In the genomic region with DNA sequence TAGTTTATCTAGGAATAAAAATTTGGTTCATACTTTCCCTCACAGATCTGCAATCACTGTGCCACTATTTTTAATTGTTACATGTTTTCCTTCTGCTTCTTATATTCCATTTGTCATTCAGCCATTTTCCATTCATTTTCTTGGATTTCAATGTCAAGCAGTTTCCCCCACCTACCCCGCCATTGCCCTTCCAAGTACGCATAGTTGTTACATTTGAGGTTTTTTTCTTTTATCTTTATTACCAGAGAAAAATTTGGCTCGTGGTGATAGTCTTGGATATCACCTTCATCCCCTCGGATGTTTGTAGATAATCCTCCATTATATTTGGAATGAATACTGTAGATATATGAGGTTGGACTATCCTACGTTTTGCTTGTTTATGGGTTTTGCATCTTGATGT, we compare ENCODE assay signal across 1 cellular context.
TF ChIP-seq lines count a peak whose summit lies in the region.

No MANE protein-coding gene starts in this region.

TF ChIP-seq in K562, 482 proteins besides CTCF, POLR2A, EP300 and RAD21 (continued from another document and continues in another):
- TF ChIP-seq, protein P1, sequence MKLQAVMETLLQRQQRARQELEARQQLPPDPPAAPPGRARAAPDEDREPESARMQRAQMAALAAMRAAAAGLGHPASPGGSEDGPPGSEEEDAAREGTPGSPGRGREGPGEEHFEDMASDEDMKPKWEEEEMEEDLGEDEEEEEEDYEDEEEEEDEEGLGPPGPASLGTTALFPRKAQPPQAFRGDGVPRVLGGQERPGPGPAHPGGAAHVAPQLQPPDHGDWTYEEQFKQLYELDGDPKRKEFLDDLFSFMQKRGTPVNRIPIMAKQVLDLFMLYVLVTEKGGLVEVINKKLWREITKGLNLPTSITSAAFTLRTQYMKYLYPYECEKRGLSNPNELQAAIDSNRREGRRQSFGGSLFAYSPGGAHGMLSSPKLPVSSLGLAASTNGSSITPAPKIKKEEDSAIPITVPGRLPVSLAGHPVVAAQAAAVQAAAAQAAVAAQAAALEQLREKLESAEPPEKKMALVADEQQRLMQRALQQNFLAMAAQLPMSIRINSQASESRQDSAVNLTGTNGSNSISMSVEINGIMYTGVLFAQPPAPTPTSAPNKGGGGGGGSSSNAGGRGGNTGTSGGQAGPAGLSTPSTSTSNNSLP (IDR thresholded peaks at IDR 0.05; ENCODE audit: borderline replicate concordance, low read depth, low read length), result peak; percentile 33; the same call in 1 of the 2 replicates
- TF ChIP-seq TAF1 (IDR thresholded peaks at IDR 0.05; ENCODE audit: control insufficient read depth, extremely low read depth, insufficient read depth, low read length, severe bottlenecking) (peak; percentile 26), CSDE1 (IDR thresholded peaks at IDR 0.05) (no peak), MAZ (CRISPR knock-in tag; conservative IDR thresholded peaks at IDR 0.05 in 1 of 2, IDR thresholded peaks at IDR 0.05 in 1 of 2) (0 out of 4 replicates have a peak, but pooled peaks of 1 of the 2 experiments have one; percentile 25), KLF6 (CRISPR knock-in tag; IDR thresholded peaks at IDR 0.05; ENCODE audit: borderline replicate concordance) (peak; percentile 64; the same call in 1 of the 2 replicates), ZNF134 (CRISPR knock-in tag; conservative IDR thresholded peaks at IDR 0.05) (peak; percentile 49; the same call in 1 of the 2 replicates), KAT2B (IDR thresholded peaks at IDR 0.05; ENCODE audit: low read depth, low read length) (no peak), RBFOX2 (IDR thresholded peaks at IDR 0.05; ENCODE audit: low read depth, low read length) (peak; percentile 64), ATF1 (CRISPR knock-in tag; IDR thresholded peaks at IDR 0.05) (no peak), ATF1 (tag; IDR thresholded peaks at IDR 0.05) (peak; percentile 33; the same call in 1 of the 2 replicates), TAL1 (IDR thresholded peaks at IDR 0.05) (peak; percentile 81), ZKSCAN8 (CRISPR knock-in tag; IDR thresholded peaks at IDR 0.05) (0 out of 2 replicates have a peak, but pooled peaks have one; percentile 26), RNF2 (IDR thresholded peaks at IDR 0.05) (peak; percentile 79; the same call in 1 of the 2 replicates), FOXJ2 (tag; IDR thresholded peaks at IDR 0.05) (peak; percentile 42; the same call in 1 of the 2 replicates), RCOR1 (IDR thresholded peaks at IDR 0.05; ENCODE audit: borderline replicate concordance in 1 of 2, low read depth in 2 of 2, low read length in 2 of 2) (peak in 1 of 2 experiments; percentile 61; a peak in 2 of 4 replicates), GATAD2A (IDR thresholded peaks at IDR 0.05) (0 out of 2 replicates have a peak, but pooled peaks have one; percentile 39), CCAR2 (IDR thresholded peaks at IDR 0.05; ENCODE audit: low read depth, low read length) (no peak), SMARCB1 (IDR thresholded peaks at IDR 0.05; ENCODE audit: insufficient read length, low read depth) (no peak), SMAD3 (CRISPR knock-in tag; conservative IDR thresholded peaks at IDR 0.05) (peak; percentile 76; the same call in 1 of the 2 replicates), ELF2 (CRISPR knock-in tag; IDR thresholded peaks at IDR 0.05) (no peak), ZNF436 (CRISPR knock-in tag; IDR thresholded peaks at IDR 0.05) (no peak), FOXA3 (CRISPR knock-in tag; conservative IDR thresholded peaks at IDR 0.05 in 1 of 2, IDR thresholded peaks at IDR 0.05 in 1 of 2) (peak in 1 of 2 experiments; percentile 64; a peak in 2 of 4 replicates), BCL6 (CRISPR knock-in tag; IDR thresholded peaks at IDR 0.05) (0 out of 2 replicates have a peak, but pooled peaks have one; percentile 35), TEAD4 (IDR thresholded peaks at IDR 0.05; ENCODE audit: low read length) (peak; percentile 94), TEAD4 (CRISPR knock-in tag; IDR thresholded peaks at IDR 0.05; ENCODE audit: borderline replicate concordance) (no peak), BACH1 (tag; IDR thresholded peaks at IDR 0.05) (0 out of 2 replicates have a peak, but pooled peaks have one; percentile 15), ZNF146 (CRISPR knock-in tag; IDR thresholded peaks at IDR 0.05; ENCODE audit: unreplicated experiment) (no peak), ZFP1 (CRISPR knock-in tag; IDR thresholded peaks at IDR 0.05) (peak; percentile 26; the same call in 1 of the 2 replicates), FOSL1 (tag; conservative IDR thresholded peaks at IDR 0.05) (peak; percentile 57; the same call in 1 of the 2 replicates), TAF7 (tag; IDR thresholded peaks at IDR 0.05) (peak; percentile 52; the same call in 1 of the 2 replicates), FOXK2 (conservative IDR thresholded peaks at IDR 0.05 in 1 of 2, IDR thresholded peaks at IDR 0.05 in 1 of 2; ENCODE audit: low read depth in 2 of 2) (peak; percentile 22 to 44; a peak in 3 of 4 replicates), NFYB (IDR thresholded peaks at IDR 0.05; ENCODE audit: extremely low read depth, insufficient read length) (no peak), KLF16 (IDR thresholded peaks at IDR 0.05) (peak; percentile 85), ZNF175 (CRISPR knock-in tag; IDR thresholded peaks at IDR 0.05; ENCODE audit: low read depth) (peak; percentile 62; the same call in 1 of the 2 replicates), SOX6 (IDR thresholded peaks at IDR 0.05) (peak; percentile 65)
- TF ChIP-seq, protein P2, sequence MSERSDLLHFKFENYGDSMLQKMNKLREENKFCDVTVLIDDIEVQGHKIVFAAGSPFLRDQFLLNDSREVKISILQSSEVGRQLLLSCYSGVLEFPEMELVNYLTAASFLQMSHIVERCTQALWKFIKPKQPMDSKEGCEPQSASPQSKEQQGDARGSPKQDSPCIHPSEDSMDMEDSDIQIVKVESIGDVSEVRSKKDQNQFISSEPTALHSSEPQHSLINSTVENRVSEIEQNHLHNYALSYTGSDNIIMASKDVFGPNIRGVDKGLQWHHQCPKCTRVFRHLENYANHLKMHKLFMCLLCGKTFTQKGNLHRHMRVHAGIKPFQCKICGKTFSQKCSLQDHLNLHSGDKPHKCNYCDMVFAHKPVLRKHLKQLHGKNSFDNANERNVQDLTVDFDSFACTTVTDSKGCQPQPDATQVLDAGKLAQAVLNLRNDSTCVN (CRISPR knock-in tag; IDR thresholded peaks at IDR 0.05), result 0 out of 2 replicates have a peak, but pooled peaks have one; percentile 58
- TF ChIP-seq, protein P3, sequence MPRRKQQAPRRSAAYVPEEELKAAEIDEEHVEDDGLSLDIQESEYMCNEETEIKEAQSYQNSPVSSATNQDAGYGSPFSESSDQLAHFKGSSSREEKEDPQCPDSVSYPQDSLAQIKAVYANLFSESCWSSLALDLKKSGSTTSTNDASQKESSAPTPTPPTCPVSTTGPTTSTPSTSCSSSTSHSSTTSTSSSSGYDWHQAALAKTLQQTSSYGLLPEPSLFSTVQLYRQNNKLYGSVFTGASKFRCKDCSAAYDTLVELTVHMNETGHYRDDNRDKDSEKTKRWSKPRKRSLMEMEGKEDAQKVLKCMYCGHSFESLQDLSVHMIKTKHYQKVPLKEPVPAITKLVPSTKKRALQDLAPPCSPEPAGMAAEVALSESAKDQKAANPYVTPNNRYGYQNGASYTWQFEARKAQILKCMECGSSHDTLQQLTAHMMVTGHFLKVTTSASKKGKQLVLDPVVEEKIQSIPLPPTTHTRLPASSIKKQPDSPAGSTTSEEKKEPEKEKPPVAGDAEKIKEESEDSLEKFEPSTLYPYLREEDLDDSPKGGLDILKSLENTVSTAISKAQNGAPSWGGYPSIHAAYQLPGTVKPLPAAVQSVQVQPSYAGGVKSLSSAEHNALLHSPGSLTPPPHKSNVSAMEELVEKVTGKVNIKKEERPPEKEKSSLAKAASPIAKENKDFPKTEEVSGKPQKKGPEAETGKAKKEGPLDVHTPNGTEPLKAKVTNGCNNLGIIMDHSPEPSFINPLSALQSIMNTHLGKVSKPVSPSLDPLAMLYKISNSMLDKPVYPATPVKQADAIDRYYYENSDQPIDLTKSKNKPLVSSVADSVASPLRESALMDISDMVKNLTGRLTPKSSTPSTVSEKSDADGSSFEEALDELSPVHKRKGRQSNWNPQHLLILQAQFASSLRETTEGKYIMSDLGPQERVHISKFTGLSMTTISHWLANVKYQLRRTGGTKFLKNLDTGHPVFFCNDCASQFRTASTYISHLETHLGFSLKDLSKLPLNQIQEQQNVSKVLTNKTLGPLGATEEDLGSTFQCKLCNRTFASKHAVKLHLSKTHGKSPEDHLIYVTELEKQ (CRISPR knock-in tag; IDR thresholded peaks at IDR 0.05), result 0 out of 2 replicates have a peak, but pooled peaks have one; percentile 17
- TF ChIP-seq, protein P4, sequence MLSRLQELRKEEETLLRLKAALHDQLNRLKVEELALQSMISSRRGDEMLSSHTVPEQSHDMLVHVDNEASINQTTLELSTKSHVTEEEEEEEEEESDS (CRISPR knock-in tag; IDR thresholded peaks at IDR 0.05), result no peak
- TF ChIP-seq, protein P5, sequence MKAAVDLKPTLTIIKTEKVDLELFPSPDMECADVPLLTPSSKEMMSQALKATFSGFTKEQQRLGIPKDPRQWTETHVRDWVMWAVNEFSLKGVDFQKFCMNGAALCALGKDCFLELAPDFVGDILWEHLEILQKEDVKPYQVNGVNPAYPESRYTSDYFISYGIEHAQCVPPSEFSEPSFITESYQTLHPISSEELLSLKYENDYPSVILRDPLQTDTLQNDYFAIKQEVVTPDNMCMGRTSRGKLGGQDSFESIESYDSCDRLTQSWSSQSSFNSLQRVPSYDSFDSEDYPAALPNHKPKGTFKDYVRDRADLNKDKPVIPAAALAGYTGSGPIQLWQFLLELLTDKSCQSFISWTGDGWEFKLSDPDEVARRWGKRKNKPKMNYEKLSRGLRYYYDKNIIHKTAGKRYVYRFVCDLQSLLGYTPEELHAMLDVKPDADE (conservative IDR thresholded peaks at IDR 0.05; ENCODE audit: control insufficient read depth, low read depth, low read length), result no peak
- TF ChIP-seq, protein P6, sequence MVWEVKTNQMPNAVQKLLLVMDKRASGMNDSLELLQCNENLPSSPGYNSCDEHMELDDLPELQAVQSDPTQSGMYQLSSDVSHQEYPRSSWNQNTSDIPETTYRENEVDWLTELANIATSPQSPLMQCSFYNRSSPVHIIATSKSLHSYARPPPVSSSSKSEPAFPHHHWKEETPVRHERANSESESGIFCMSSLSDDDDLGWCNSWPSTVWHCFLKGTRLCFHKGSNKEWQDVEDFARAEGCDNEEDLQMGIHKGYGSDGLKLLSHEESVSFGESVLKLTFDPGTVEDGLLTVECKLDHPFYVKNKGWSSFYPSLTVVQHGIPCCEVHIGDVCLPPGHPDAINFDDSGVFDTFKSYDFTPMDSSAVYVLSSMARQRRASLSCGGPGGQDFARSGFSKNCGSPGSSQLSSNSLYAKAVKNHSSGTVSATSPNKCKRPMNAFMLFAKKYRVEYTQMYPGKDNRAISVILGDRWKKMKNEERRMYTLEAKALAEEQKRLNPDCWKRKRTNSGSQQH (CRISPR knock-in tag; IDR thresholded peaks at IDR 0.05), result 0 out of 2 replicates have a peak, but pooled peaks have one; percentile 60
- TF ChIP-seq, protein P7, sequence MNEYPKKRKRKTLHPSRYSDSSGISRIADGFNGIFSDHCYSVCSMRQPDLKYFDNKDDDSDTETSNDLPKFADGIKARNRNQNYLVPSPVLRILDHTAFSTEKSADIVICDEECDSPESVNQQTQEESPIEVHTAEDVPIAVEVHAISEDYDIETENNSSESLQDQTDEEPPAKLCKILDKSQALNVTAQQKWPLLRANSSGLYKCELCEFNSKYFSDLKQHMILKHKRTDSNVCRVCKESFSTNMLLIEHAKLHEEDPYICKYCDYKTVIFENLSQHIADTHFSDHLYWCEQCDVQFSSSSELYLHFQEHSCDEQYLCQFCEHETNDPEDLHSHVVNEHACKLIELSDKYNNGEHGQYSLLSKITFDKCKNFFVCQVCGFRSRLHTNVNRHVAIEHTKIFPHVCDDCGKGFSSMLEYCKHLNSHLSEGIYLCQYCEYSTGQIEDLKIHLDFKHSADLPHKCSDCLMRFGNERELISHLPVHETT (CRISPR knock-in tag; conservative IDR thresholded peaks at IDR 0.05 in 1 of 2, IDR thresholded peaks at IDR 0.05 in 1 of 2), result peak in 1 of 2 experiments; percentile 86; a peak in 2 of 4 replicates
- TF ChIP-seq, protein P8, sequence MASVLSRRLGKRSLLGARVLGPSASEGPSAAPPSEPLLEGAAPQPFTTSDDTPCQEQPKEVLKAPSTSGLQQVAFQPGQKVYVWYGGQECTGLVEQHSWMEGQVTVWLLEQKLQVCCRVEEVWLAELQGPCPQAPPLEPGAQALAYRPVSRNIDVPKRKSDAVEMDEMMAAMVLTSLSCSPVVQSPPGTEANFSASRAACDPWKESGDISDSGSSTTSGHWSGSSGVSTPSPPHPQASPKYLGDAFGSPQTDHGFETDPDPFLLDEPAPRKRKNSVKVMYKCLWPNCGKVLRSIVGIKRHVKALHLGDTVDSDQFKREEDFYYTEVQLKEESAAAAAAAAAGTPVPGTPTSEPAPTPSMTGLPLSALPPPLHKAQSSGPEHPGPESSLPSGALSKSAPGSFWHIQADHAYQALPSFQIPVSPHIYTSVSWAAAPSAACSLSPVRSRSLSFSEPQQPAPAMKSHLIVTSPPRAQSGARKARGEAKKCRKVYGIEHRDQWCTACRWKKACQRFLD (CRISPR knock-in tag; IDR thresholded peaks at IDR 0.05), result peak; percentile 50; the same call in 1 of the 2 replicates
- TF ChIP-seq, protein P9, sequence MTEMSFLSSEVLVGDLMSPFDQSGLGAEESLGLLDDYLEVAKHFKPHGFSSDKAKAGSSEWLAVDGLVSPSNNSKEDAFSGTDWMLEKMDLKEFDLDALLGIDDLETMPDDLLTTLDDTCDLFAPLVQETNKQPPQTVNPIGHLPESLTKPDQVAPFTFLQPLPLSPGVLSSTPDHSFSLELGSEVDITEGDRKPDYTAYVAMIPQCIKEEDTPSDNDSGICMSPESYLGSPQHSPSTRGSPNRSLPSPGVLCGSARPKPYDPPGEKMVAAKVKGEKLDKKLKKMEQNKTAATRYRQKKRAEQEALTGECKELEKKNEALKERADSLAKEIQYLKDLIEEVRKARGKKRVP (CRISPR knock-in tag; IDR thresholded peaks at IDR 0.05), result 0 out of 2 replicates have a peak, but pooled peaks have one; percentile 59
- TF ChIP-seq, protein P10, sequence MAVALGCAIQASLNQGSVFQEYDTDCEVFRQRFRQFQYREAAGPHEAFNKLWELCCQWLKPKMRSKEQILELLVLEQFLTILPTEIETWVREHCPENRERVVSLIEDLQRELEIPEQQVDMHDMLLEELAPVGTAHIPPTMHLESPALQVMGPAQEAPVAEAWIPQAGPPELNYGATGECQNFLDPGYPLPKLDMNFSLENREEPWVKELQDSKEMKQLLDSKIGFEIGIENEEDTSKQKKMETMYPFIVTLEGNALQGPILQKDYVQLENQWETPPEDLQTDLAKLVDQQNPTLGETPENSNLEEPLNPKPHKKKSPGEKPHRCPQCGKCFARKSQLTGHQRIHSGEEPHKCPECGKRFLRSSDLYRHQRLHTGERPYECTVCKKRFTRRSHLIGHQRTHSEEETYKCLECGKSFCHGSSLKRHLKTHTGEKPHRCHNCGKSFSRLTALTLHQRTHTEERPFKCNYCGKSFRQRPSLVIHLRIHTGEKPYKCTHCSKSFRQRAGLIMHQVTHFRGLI (CRISPR knock-in tag; IDR thresholded peaks at IDR 0.05), result peak; percentile 65; the same call in 1 of the 2 replicates
- TF ChIP-seq, protein P11, sequence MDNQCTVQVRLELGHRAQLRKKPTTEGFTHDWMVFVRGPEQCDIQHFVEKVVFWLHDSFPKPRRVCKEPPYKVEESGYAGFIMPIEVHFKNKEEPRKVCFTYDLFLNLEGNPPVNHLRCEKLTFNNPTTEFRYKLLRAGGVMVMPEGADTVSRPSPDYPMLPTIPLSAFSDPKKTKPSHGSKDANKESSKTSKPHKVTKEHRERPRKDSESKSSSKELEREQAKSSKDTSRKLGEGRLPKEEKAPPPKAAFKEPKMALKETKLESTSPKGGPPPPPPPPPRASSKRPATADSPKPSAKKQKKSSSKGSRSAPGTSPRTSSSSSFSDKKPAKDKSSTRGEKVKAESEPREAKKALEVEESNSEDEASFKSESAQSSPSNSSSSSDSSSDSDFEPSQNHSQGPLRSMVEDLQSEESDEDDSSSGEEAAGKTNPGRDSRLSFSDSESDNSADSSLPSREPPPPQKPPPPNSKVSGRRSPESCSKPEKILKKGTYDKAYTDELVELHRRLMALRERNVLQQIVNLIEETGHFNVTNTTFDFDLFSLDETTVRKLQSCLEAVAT (IDR thresholded peaks at IDR 0.05), result peak; percentile 84 to 86
